In genomic region chr5:136734638-136735037, GRCh38 we compare ENCODE assay signal across 13 cellular contexts.
DNase-seq lines count a peak whose midpoint lies in the region; ATAC-seq and TF ChIP-seq lines count a peak whose summit lies in the region.
"Had no signal": no experiment of that assay in that cellular context is flagged by ENCODE, and none has a peak within 500 bp of the region (broad histone marks: within the 10 kb centered on the region; RNA-seq: fewer than 3 reads in every experiment).

No MANE protein-coding gene starts in this region.

- H2BK120ac ChIP-seq in mesendoderm (ENCODE audit: low read depth, low read length), result peak overlapping the region; percentile 82

- H3K4me3 ChIP-seq in endodermal cell (ENCODE audit: low read length) (no peak overlapping the region), mesendoderm (ENCODE audit: low read length) (no peak overlapping the region), osteoblast (ENCODE audit: insufficient read depth, low read length) (no peak overlapping the region), coronary artery (no peak overlapping the region)
- H3K4me3 ChIP-seq: BLaER1 had no signal

- no peak for ATAC-seq in SK-N-SH treated with all-trans-retinoic acid at 6 μM for 48 hours
- no peak for ATAC-seq in GM18511 (IDR thresholded peaks at IDR 0.05; ENCODE audit: unreplicated experiment)
- ATAC-seq in HG03571 (IDR thresholded peaks at IDR 0.05; ENCODE audit: unreplicated experiment), result no peak
- ATAC-seq: HCT116 had no signal

- H3K9ac ChIP-seq in endodermal cell (ENCODE audit: extremely low read depth, low read length, poor library complexity, severe bottlenecking) (no peak overlapping the region), mesendoderm (ENCODE audit: low read length) (no peak overlapping the region)
- H3K9ac ChIP-seq: BLaER1 had no signal

- no peak overlapping the region for H4K8ac ChIP-seq in mesendoderm (ENCODE audit: low read depth, low read length)

- no peak overlapping the region for H2AFZ ChIP-seq in osteoblast (ENCODE audit: low read length)

- no peak overlapping the region for H2AK5ac ChIP-seq in mesendoderm (ENCODE audit: low read length)

- H3K4me1 Mint-ChIP-seq in endodermal cell, result peaks cover 37% of the 10 kb centered on the region
- H3K4me1 Mint-ChIP-seq: CD8-positive, alpha-beta memory T cell had no signal

- no peak overlapping the region for H4K5ac ChIP-seq in mesendoderm (ENCODE audit: low read length)

- DNase-seq in endodermal cell (no peak), mesendoderm (peak; percentile 65), osteoblast (ENCODE audit: insufficient read length, low spot score, missing footprints) (peak; percentile 23), coronary artery (ENCODE audit: low spot score) (no peak)
- DNase-seq: Caco-2; CD8-positive, alpha-beta memory T cell; GF-D8 had no signal

- no peaks in the 10 kb centered on the region for H3K27me3 Mint-ChIP-seq in endodermal cell (ENCODE audit: insufficient read depth)

- no peaks in the 10 kb centered on the region for H4K20me1 ChIP-seq in osteoblast (ENCODE audit: insufficient read depth, low read length)
- H4K20me1 ChIP-seq: BLaER1 had no signal

- H3K27me3 ChIP-seq in endodermal cell (ENCODE audit: control insufficient read depth, insufficient read depth, low read length, poor library complexity, severe bottlenecking) (no peaks in the 10 kb centered on the region), mesendoderm (ENCODE audit: insufficient read depth, low read length, poor library complexity) (no peaks in the 10 kb centered on the region), osteoblast (ENCODE audit: insufficient read depth, low read length) (no peaks in the 10 kb centered on the region)
- H3K27me3 ChIP-seq: BLaER1 had no signal

- H3K36me3 ChIP-seq in endodermal cell (ENCODE audit: control insufficient read depth, insufficient read depth, low read length), result no peaks in the 10 kb centered on the region
- H3K36me3 ChIP-seq in mesendoderm (ENCODE audit: control insufficient read depth, insufficient read depth, low read length), result no peaks in the 10 kb centered on the region
- no peaks in the 10 kb centered on the region for H3K36me3 ChIP-seq in osteoblast (ENCODE audit: insufficient read depth, low read length)
- H3K36me3 ChIP-seq: BLaER1 had no signal

- H2BK5ac ChIP-seq in mesendoderm (ENCODE audit: low read length), result peak overlapping the region; percentile 57

- peaks cover 11% of the 10 kb centered on the region for H3K36me3 Mint-ChIP-seq in endodermal cell (ENCODE audit: low read depth)
- H3K36me3 Mint-ChIP-seq: CD8-positive, alpha-beta memory T cell had no signal

- no peak overlapping the region for H3K23ac ChIP-seq in mesendoderm (ENCODE audit: low read length)

- H3K4me3 Mint-ChIP-seq in endodermal cell, result no peak overlapping the region
- H3K4me3 Mint-ChIP-seq: CD8-positive, alpha-beta memory T cell had no signal

- no peak overlapping the region for H3K27ac Mint-ChIP-seq in endodermal cell
- H3K27ac Mint-ChIP-seq: CD8-positive, alpha-beta memory T cell had no signal

- peak overlapping the region; percentile 78 for H2BK15ac ChIP-seq in mesendoderm (replicated peaks; ENCODE audit: low read depth)

- H3K79me2 ChIP-seq in mesendoderm (ENCODE audit: control insufficient read depth, insufficient read depth, low read length) (no peaks in the 10 kb centered on the region), osteoblast (ENCODE audit: insufficient read depth, low read length) (no peaks in the 10 kb centered on the region)

- peaks cover 40% of the 10 kb centered on the region for H3K9me3 Mint-ChIP-seq in endodermal cell

- no peak overlapping the region for H3K56ac ChIP-seq in mesendoderm (ENCODE audit: low read length)

- H3K4me1 ChIP-seq in endodermal cell (ENCODE audit: control insufficient read depth, insufficient read depth, low read length), result no peaks in the 10 kb centered on the region
- no peaks in the 10 kb centered on the region for H3K4me1 ChIP-seq in mesendoderm (ENCODE audit: control insufficient read depth, low read depth, low read length)
- peaks cover 17% of the 10 kb centered on the region for H3K4me1 ChIP-seq in osteoblast (ENCODE audit: insufficient read depth, low read length)
- H3K4me1 ChIP-seq: BLaER1, Caco-2 had no signal

- WGBS in endodermal cell (ENCODE audit: insufficient coverage in 1 of 2, insufficient read length in 1 of 2), 2 experiments, result 82 to 96% methylated on average over 1 of the region's 1 CpG
- no CpG with 5 or more reads among the region's 1 CpG for WGBS in mesendoderm (ENCODE audit: extremely low coverage, insufficient coverage, low lambda C conversion rate)

- H3K27ac ChIP-seq in endodermal cell (ENCODE audit: low read depth, low read length), result no peak overlapping the region
- no peak overlapping the region for H3K27ac ChIP-seq in mesendoderm (ENCODE audit: low read depth, low read length)
- H3K27ac ChIP-seq in osteoblast (ENCODE audit: low read depth, low read length), result no peak overlapping the region
- no peak overlapping the region for H3K27ac ChIP-seq in coronary artery
- H3K27ac ChIP-seq: BLaER1, HL-60 had no signal

- H3K79me1 ChIP-seq in mesendoderm (ENCODE audit: low read length), result no peaks in the 10 kb centered on the region

- H3K9me3 ChIP-seq in endodermal cell (ENCODE audit: control insufficient read depth, low read length) (peaks cover 5% of the 10 kb centered on the region), osteoblast (ENCODE audit: low read depth, low read length) (no peaks in the 10 kb centered on the region)
- H3K9me3 ChIP-seq: BLaER1, Caco-2 had no signal

- H3K4ac ChIP-seq in mesendoderm (ENCODE audit: low read depth, low read length), result peak overlapping the region; percentile 96

- TF ChIP-seq CTCF in endodermal cell (conservative IDR thresholded peaks at IDR 0.05), result peak; percentile 32
- TF ChIP-seq CTCF in osteoblast (IDR thresholded peaks at IDR 0.05; ENCODE audit: extremely low read depth, low read depth, low read length), result no peak
- no peak for TF ChIP-seq CTCF in coronary artery (IDR thresholded peaks at IDR 0.05)

- no peak overlapping the region for H3K4me2 ChIP-seq in mesendoderm (ENCODE audit: low read length)
- no peak overlapping the region for H3K4me2 ChIP-seq in osteoblast (ENCODE audit: insufficient read depth, low read length)
- H3K4me2 ChIP-seq: BLaER1 had no signal

- no peak overlapping the region for H3K18ac ChIP-seq in mesendoderm (ENCODE audit: low read length)

TF ChIP-seq in SK-N-SH treated with all-trans-retinoic acid at 6 μM for 48 hours, 23 proteins besides CTCF, POLR2A, EP300 and RAD21:
- TF ChIP-seq ZNF565 (CRISPR knock-in tag; conservative IDR thresholded peaks at IDR 0.05; ENCODE audit: low read depth) (no peak), ISL1 (CRISPR knock-in tag; IDR thresholded peaks at IDR 0.05) (no peak), OSR1 (CRISPR knock-in tag; IDR thresholded peaks at IDR 0.05) (no peak), CSDC2 (CRISPR knock-in tag; IDR thresholded peaks at IDR 0.05) (no peak), ZFP30 (CRISPR knock-in tag; IDR thresholded peaks at IDR 0.05) (no peak), POU6F1 (CRISPR knock-in tag; IDR thresholded peaks at IDR 0.05; ENCODE audit: borderline replicate concordance, low read depth) (no peak), TCF4 (CRISPR knock-in tag; IDR thresholded peaks at IDR 0.05; ENCODE audit: borderline replicate concordance) (no peak), ZC3H10 (CRISPR knock-in tag; IDR thresholded peaks at IDR 0.05) (no peak), PPARA (CRISPR knock-in tag; IDR thresholded peaks at IDR 0.05; ENCODE audit: borderline replicate concordance) (no peak), RARB (CRISPR knock-in tag; IDR thresholded peaks at IDR 0.05) (no peak), ZFP3 (CRISPR knock-in tag; IDR thresholded peaks at IDR 0.05) (no peak)

Comparison
In these comparisons a context has a peak if more than half of its experiments do, and no peak if none do; other contexts are left out.
1. DNase-seq: peak in mesendoderm (single experiment) and osteoblast (single experiment); none in endodermal cell (single experiment) and coronary artery (single experiment).